ENCODE assay signal across 16 cellular contexts in the genomic region with DNA sequence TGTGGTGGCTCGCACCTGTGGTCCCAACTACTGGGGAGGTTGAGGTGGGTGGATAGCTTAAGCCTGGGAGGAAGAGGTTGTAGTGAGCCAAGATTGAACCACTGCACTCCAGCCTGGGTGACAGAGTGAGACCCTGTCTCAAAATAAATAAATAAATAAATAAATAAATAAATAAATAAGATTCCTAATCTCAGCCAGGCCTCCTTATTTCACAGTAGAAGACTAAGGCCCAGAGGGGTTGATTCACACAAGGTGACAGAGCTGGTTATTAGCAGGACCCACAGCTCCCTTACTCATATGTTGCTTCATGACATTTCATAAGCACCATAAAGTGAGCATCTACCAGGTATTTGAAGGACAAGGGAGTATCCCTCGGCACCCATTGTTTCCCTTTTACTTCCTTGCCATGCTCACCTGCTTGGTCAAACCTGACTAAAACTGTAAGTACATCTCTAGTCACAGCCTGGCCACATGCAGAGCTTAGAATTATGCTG.
"Had no signal": no experiment of that assay in that cellular context is flagged by ENCODE, and none has a peak within 500 bp of the region (broad histone marks: within the 10 kb centered on the region; RNA-seq: fewer than 3 reads in every experiment).

No MANE protein-coding gene starts in this region.

- H3K36me3 ChIP-seq: gastroesophageal sphincter, right lobe of liver, thoracic aorta had no signal

- H3K27ac ChIP-seq: gastroesophageal sphincter, psoas muscle, right lobe of liver, thoracic aorta had no signal

- ATAC-seq: activated naive CD4-positive, alpha-beta T cell treated with anti-CD3 and anti-CD28 coated beads, Interleukin-2, amount 50 U/mL, for 72 hours; activated T-cell treated with anti-CD3 and anti-CD28 coated beads, Interleukin-2, amount 50 U/mL, for 72 hours; gastroesophageal sphincter; psoas muscle; right lobe of liver; stimulated activated naive CD8-positive, alpha-beta T cell treated with anti-CD3 and anti-CD28 coated beads, Interleukin-15, amount 100 ng/mL, for 72 hours had no signal

- H3K4me3 ChIP-seq: gastroesophageal sphincter, psoas muscle, right lobe of liver, thoracic aorta had no signal

- H3K4me1 ChIP-seq: psoas muscle, right lobe of liver had no signal

- H3K9me3 ChIP-seq: gastroesophageal sphincter, psoas muscle, right lobe of liver, thoracic aorta had no signal

- H3K27me3 ChIP-seq: gastroesophageal sphincter, right lobe of liver had no signal

- DNase-seq: activated CD4-positive, alpha-beta T cell treated with anti-CD3 and anti-CD28 coated beads, Interleukin-2, amount 10 ng/mL, durations not matched to agents 24 days and 14 days; activated CD4-positive, CD25-positive, alpha-beta regulatory T cell; activated CD8-positive, alpha-beta memory T cell treated with anti-CD3 and anti-CD28 coated beads, Interleukin-2, amount 50 U/mL, for 48 hours; activated gamma-delta T cell; activated T-cell treated with anti-CD3 and anti-CD28 coated beads, Interleukin-2, amount 50 U/mL, for 72 hours; amniotic stem cell; cortex of kidney; effector CD4-positive, alpha-beta T cell; nephron progenitor cell; psoas muscle; right lobe of liver; stimulated activated CD4-positive, alpha-beta T cell treated with anti-CD3 and anti-CD28 coated beads, Interleukin-1b, Interleukin-23, amount 100 ng/mL, for 48 hours; stimulated activated naive CD8-positive, alpha-beta T cell treated with anti-CD3 and anti-CD28 coated beads, Interleukin-15, amount 100 ng/mL, for 72 hours had no signal
